In the genomic region with DNA sequence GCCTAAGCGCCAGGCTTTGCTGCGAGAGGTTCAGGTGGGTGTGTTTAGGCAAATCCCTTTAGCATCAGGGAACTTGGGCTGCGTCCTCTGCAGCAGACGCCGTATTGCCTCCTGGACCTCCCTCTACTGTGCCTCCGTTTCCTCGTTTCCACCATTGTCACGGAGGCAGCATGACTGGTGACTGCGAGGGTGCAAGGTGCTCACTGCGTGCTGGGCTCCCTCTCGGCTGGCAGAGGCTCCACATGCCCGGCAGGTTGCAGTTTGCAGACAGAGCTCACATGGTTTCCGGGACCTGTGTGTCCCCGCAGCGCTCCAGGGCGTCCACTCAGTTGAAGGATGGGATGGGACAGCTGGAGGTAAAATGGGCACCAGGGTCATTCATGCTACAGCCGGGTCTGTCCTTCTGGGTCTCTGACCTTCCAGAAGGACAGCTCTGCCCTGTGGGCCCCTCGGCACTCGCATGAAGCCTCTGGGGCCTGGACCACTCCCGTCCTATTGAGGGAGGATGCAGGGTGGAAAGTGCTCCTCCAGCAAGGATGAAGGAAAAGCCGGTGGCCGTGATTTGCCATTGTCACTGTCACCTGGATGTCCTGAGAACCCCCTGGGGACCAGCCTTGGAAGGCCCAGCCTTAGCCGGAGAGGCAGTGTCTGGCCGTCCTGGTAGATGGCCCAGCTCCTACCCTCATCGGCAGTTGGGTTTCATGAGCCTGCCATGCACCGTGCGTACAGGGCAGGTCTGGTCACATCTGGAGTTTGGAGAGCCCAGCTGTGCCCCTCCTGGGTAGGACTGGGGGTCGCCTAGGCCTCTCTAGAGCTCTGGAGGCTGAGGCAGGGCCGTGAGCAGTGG, we compare ENCODE assay signal across 19 cellular contexts.
DNase-seq lines count a peak whose midpoint lies in the region; ATAC-seq and TF ChIP-seq lines count a peak whose summit lies in the region.
"Had no signal": no experiment of that assay in that cellular context is flagged by ENCODE, and none has a peak within 500 bp of the region (broad histone marks: within the 10 kb centered on the region; RNA-seq: fewer than 3 reads in every experiment).

No MANE protein-coding gene starts in this region.

- no peak overlapping the region for H2BK120ac ChIP-seq in H9 (ENCODE audit: low read depth, low read length, poor library complexity, severe bottlenecking)

- H3K9me3 ChIP-seq in H9 (ENCODE audit: control insufficient read depth, low read depth, low read length) = no peaks in the 10 kb centered on the region
- no peaks in the 10 kb centered on the region for H3K9me3 ChIP-seq in RWPE2 (ENCODE audit: severe bottlenecking)
- no peaks in the 10 kb centered on the region for H3K9me3 ChIP-seq in psoas muscle
- H3K9me3 ChIP-seq in A673 (ENCODE audit: low read depth, low read length, poor library complexity, severe bottlenecking) = no peaks in the 10 kb centered on the region
- H3K9me3 ChIP-seq: breast epithelium, esophagus muscularis mucosa had no signal

- no peak overlapping the region for H3K4me2 ChIP-seq in H9 (ENCODE audit: insufficient read depth, insufficient read length, low read length)

- no peak overlapping the region for H3K4ac ChIP-seq in H9 (ENCODE audit: low read depth, low read length)

- no peak overlapping the region for H3T11ph ChIP-seq in H9 (ENCODE audit: low read length)

- no peaks in the 10 kb centered on the region for H3K23me2 ChIP-seq in H9 (ENCODE audit: insufficient read length, low read depth, low read length, poor library complexity, severe bottlenecking)

- H4K91ac ChIP-seq in H9 (ENCODE audit: insufficient read length, low read depth, low read length) = no peak overlapping the region

- CTCF ChIA-PET in A673 (lab: Charles Lee) = no interaction called here

- no peak overlapping the region for H3K23ac ChIP-seq in H9 (ENCODE audit: insufficient read length, low read depth, low read length)

- DNase-seq in H9 = peak; percentile 22
- peak; percentile 65 for DNase-seq in RWPE2 (ENCODE audit: low spot score)
- DNase-seq in left ventricle myocardium superior = peak; percentile 18
- DNase-seq in psoas muscle = peak; percentile 4 to 32
- no peak for DNase-seq in A673 (ENCODE audit: low spot score)
- DNase-seq: activated CD8-positive, alpha-beta T cell treated with anti-CD3 and anti-CD28 coated beads for 36 hours; activated gamma-delta T cell treated with Interleukin-2 at 50 U/mL for 16 hours; CD4-positive, alpha-beta T cell; cortex of kidney; DMS 273 treated with DMSO at 0.1 percent for 48 hours; NCI-H1092; NCI-H2029; NCI-H226; occipital lobe; stimulated activated naive CD8-positive, alpha-beta T cell treated with anti-CD3 and anti-CD28 coated beads, Interleukin-15, Interleukin-2, amounts not matched to agents 100 U/mL and 50 U/mL, for 24 hours had no signal

- no peak overlapping the region for H2BK5ac ChIP-seq in H9 (ENCODE audit: insufficient read length, low read length)

- 0 out of 2 replicates have a peak, but pooled peaks cover 2% of the 10 kb centered on the region for H3K27me3 Mint-ChIP-seq in H9 (ENCODE audit: low read depth)
- H3K27me3 Mint-ChIP-seq: activated CD8-positive, alpha-beta T cell treated with anti-CD3 and anti-CD28 coated beads for 36 hours; CD4-positive, alpha-beta T cell had no signal

- no peak overlapping the region for H2AK5ac ChIP-seq in H9 (ENCODE audit: insufficient read length, low read length)

- no peak overlapping the region for H3K4me3 Mint-ChIP-seq in H9
- H3K4me3 Mint-ChIP-seq: activated CD8-positive, alpha-beta T cell treated with anti-CD3 and anti-CD28 coated beads for 36 hours; CD4-positive, alpha-beta T cell had no signal

- H3K14ac ChIP-seq in H9 (ENCODE audit: insufficient read depth, low read length) = no peak overlapping the region

- intact Hi-C loops in left ventricle myocardium superior (cut with micrococcal nuclease) (no loop called here), psoas muscle (cut with DNase I) (no loop called here), A673 (cut with micrococcal nuclease; ENCODE audit: unreplicated experiment) (no loop called here)

- no peak overlapping the region for H2BK15ac ChIP-seq in H9 (ENCODE audit: low read depth, low read length)

- WGBS in H9 (ENCODE audit: extremely low coverage, insufficient read length, low lambda C conversion rate) = no CpG with 5 or more reads among the region's 29 CpGs
- 70 to 83% (median 75%) methylated on average over 29 of the region's 29 CpGs for WGBS in psoas muscle, 3 donors

- H3K4me1 Mint-ChIP-seq in H9 = peaks cover 6 to 8% of the 10 kb centered on the region in 2 experiments

- no peaks in the 10 kb centered on the region; a peak in 2 of 7 replicates for H3K36me3 Mint-ChIP-seq in H9 (ENCODE audit: insufficient read depth in 1 of 3, low read depth in 3 of 3)

- H2AFZ ChIP-seq in H9 (ENCODE audit: low read length) = no peak overlapping the region

- H3K56ac ChIP-seq in H9 (ENCODE audit: insufficient read length, low read depth, low read length) = no peak overlapping the region

- POLR2A ChIA-PET in A673 (lab: Charles Lee; ENCODE audit: low non-redundant PET) = no interaction called here

- H3K9me3 Mint-ChIP-seq in H9 = peaks cover 6 to 11% of the 10 kb centered on the region in 2 experiments; a peak in 3 of 5 replicates
- H3K9me3 Mint-ChIP-seq: CD4-positive, alpha-beta T cell had no signal

- H3K4me3 ChIP-seq in RWPE2 (ENCODE audit: severe bottlenecking) (no peak overlapping the region), psoas muscle (no peak overlapping the region), A673 (ENCODE audit: low read depth, low read length, poor library complexity, severe bottlenecking) (no peak overlapping the region)
- H3K4me3 ChIP-seq: breast epithelium, esophagus muscularis mucosa had no signal

- H4K8ac ChIP-seq in H9 (replicated peaks; ENCODE audit: insufficient read length, low read depth, low read length) = no peak overlapping the region

- H3K27ac Mint-ChIP-seq in H9 = no peak overlapping the region
- H3K27ac Mint-ChIP-seq: activated CD8-positive, alpha-beta T cell treated with anti-CD3 and anti-CD28 coated beads for 36 hours; CD4-positive, alpha-beta T cell had no signal

- peaks cover 3% of the 10 kb centered on the region; the same call in 1 of the 2 replicates for H3K4me1 ChIP-seq in H9 (ENCODE audit: insufficient read depth, low read length)
- H3K4me1 ChIP-seq in RWPE2 (ENCODE audit: insufficient read depth, poor library complexity, severe bottlenecking) = no peaks in the 10 kb centered on the region
- H3K4me1 ChIP-seq in psoas muscle = no peaks in the 10 kb centered on the region
- peaks cover 13% of the 10 kb centered on the region for H3K4me1 ChIP-seq in A673 (ENCODE audit: insufficient read depth, low read length, poor library complexity, severe bottlenecking)
- H3K4me1 ChIP-seq: breast epithelium had no signal

- H2BK20ac ChIP-seq in H9 (ENCODE audit: low read depth, low read length, poor library complexity, severe bottlenecking) = no peak overlapping the region

- no peak overlapping the region for H4K5ac ChIP-seq in H9 (ENCODE audit: insufficient read length, low read depth, low read length)

- H3K36me3 ChIP-seq in RWPE2 (ENCODE audit: low read depth) = no peaks in the 10 kb centered on the region
- H3K36me3 ChIP-seq in psoas muscle (ENCODE audit: insufficient read depth in 1 of 2, low read depth in 1 of 2) = no peaks in the 10 kb centered on the region
- no peaks in the 10 kb centered on the region for H3K36me3 ChIP-seq in A673 (ENCODE audit: insufficient read depth, low read length, poor library complexity, severe bottlenecking)
- H3K36me3 ChIP-seq: breast epithelium, esophagus muscularis mucosa had no signal

- H3K9ac ChIP-seq in H9 (ENCODE audit: extremely low read depth, insufficient read length, low read length) = no peak overlapping the region

- H4K20me1 ChIP-seq in H9 (ENCODE audit: control insufficient read depth, insufficient read depth, insufficient read length) = no peaks in the 10 kb centered on the region

- no peak overlapping the region for H2BK12ac ChIP-seq in H9 (ENCODE audit: insufficient read length, low read depth, low read length)

- no peak overlapping the region for H3K27ac ChIP-seq in H9 (ENCODE audit: insufficient read length, low read depth, low read length)
- H3K27ac ChIP-seq in RWPE2 (ENCODE audit: poor library complexity, severe bottlenecking) = no peak overlapping the region
- no peak overlapping the region for H3K27ac ChIP-seq in psoas muscle
- H3K27ac ChIP-seq in A673 (ENCODE audit: low read depth, low read length, poor library complexity, severe bottlenecking) = no peak overlapping the region
- H3K27ac ChIP-seq: breast epithelium, esophagus muscularis mucosa had no signal

- no peaks in the 10 kb centered on the region for H3K79me1 ChIP-seq in H9 (ENCODE audit: insufficient read depth, low read depth, low read length, poor library complexity, severe bottlenecking)

- H3K18ac ChIP-seq in H9 (ENCODE audit: insufficient read length, low read depth, low read length) = no peak overlapping the region

- H3K27me3 ChIP-seq in H9 (ENCODE audit: insufficient read depth, low read length) = no peaks in the 10 kb centered on the region
- H3K27me3 ChIP-seq in RWPE2 (ENCODE audit: insufficient read depth, poor library complexity, severe bottlenecking) = peaks cover 29% of the 10 kb centered on the region
- peaks cover 0 to 17% (median 1%) of the 10 kb centered on the region in 3 donors for H3K27me3 ChIP-seq in psoas muscle (ENCODE audit: insufficient read depth in 3 of 3, low read length in 2 of 3)
- H3K27me3 ChIP-seq in A673 (replicated peaks; ENCODE audit: insufficient read depth, low read depth, low read length, poor library complexity) = no peaks in the 10 kb centered on the region

- no peaks in the 10 kb centered on the region for H3K79me2 ChIP-seq in H9 (ENCODE audit: insufficient read depth, low read length)

- TF ChIP-seq CTCF in H9 (conservative IDR thresholded peaks at IDR 0.05) (no peak), RWPE2 (IDR thresholded peaks at IDR 0.05; ENCODE audit: poor library complexity, severe bottlenecking) (no peak), psoas muscle (IDR thresholded peaks at IDR 0.05) (no peak), A673 (conservative IDR thresholded peaks at IDR 0.05; ENCODE audit: low read depth, low read length) (no peak)

- no TSS peak for BruUV-seq in A673 (replicated peaks; lab: Mats Ljungman, UMichigan)

- ATAC-seq in RWPE2 (ENCODE audit: low read depth) (no peak), left ventricle myocardium superior (no peak), psoas muscle (no peak), HG03025 (IDR thresholded peaks at IDR 0.05; ENCODE audit: low FRiP score, unreplicated experiment) (no peak), GM18873 (IDR thresholded peaks at IDR 0.05; ENCODE audit: low FRiP score, unreplicated experiment) (no peak)
- ATAC-seq: activated CD8-positive, alpha-beta T cell treated with anti-CD3 and anti-CD28 coated beads for 36 hours had no signal
